In the genomic region with DNA sequence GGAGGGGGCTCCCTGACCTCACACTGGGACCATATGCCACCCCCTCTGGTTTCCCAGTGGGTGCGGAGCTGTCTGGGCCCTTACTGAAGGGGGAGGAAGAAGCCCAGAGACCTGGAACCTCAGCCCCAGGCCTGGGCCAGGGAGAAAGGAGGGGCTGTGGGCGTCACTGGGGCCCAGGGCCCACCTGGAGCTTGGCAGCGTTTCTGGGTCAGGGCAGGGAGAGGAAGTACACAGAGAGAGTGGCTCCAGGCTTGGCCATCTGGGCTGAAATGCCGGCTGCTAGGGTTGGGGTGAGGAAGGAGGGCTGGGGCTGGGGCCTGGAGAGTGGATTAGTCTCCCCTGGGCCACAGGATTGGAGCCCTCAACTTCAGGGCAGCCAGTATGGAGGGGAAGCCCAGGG, we compare ENCODE assay signal across 15 cellular contexts. TPM values are rescaled to one million over a fixed set of nuclear protein-coding genes. Genes with fewer than 3 reads are reported as not detected.
DNase-seq lines count a peak whose midpoint lies in the region; ATAC-seq, FAIRE-seq and TF ChIP-seq lines count a peak whose summit lies in the region.
"Had no signal": no experiment of that assay in that cellular context is flagged by ENCODE, and none has a peak within 500 bp of the region (broad histone marks: within the 10 kb centered on the region; RNA-seq: fewer than 3 reads in every experiment).

No MANE protein-coding gene starts in this region.

- peaks cover 33 to 39% of the 10 kb centered on the region in 2 donors for H3K4me1 ChIP-seq in kidney (ENCODE audit: control insufficient read depth in 1 of 2, insufficient read depth in 1 of 2, low read depth in 1 of 2, low read length in 2 of 2)
- H3K4me1 ChIP-seq in gastrocnemius medialis, result peaks cover 33 to 42% of the 10 kb centered on the region in 2 donors
- H3K4me1 ChIP-seq: parathyroid adenoma had no signal

- DNase-seq in MG63 (peak; percentile 51), UCSD-AML1 (lab: John Stamatoyannopoulos, UW; ENCODE audit: unreplicated experiment) (peak; percentile 42), kidney (no peak), gastrocnemius medialis (no peak)
- DNase-seq in activated CD8-positive, alpha-beta memory T cell treated with anti-CD3 and anti-CD28 coated beads, Interleukin-2, amount 50 U/mL, for 4 hours, result no peak
- DNase-seq: activated naive CD4-positive, alpha-beta T cell treated with anti-CD3 and anti-CD28 coated beads for 36 hours; CD8-positive, alpha-beta T cell; central memory CD4-positive, alpha-beta T cell; NCI-H1105 treated with DMSO at 0.1 percent for 48 hours; stimulated activated CD4-positive, alpha-beta T cell treated with anti-CD3 and anti-CD28 coated beads, Interleukin-4, amount 100 ng/mL, for 1 hour; stimulated activated naive CD4-positive, alpha-beta T cell treated with Interleukin-2 at 50 U/mL for 16 hours had no signal

- H3K4me3 ChIP-seq in MG63 (no peak overlapping the region), kidney (ENCODE audit: low read length in 2 of 2) (no peak overlapping the region), gastrocnemius medialis (no peak overlapping the region)

- no peak for FAIRE-seq in kidney (lab: Jason Lieb, UNC)

- H3K36me3 ChIP-seq in MG63, result no peaks in the 10 kb centered on the region
- H3K36me3 ChIP-seq in kidney (ENCODE audit: control insufficient read depth in 1 of 2, insufficient read depth in 2 of 2, low read length in 2 of 2), result no peaks in the 10 kb centered on the region
- H3K36me3 ChIP-seq in gastrocnemius medialis, result no peaks in the 10 kb centered on the region

- H3K9me3 ChIP-seq in MG63 (no peaks in the 10 kb centered on the region), kidney (ENCODE audit: control insufficient read depth in 1 of 2, low read length in 2 of 2) (no peaks in the 10 kb centered on the region), gastrocnemius medialis (no peaks in the 10 kb centered on the region)

- H3K27ac ChIP-seq in kidney (ENCODE audit: low read depth in 2 of 2, low read length in 2 of 2), result peak overlapping the region; percentile 66 to 77
- peak overlapping the region; percentile 16 to 60 (median 48) for H3K27ac ChIP-seq in gastrocnemius medialis

- ATAC-seq in gastrocnemius medialis, result no peak
- ATAC-seq in HG03342 (IDR thresholded peaks at IDR 0.05; ENCODE audit: unreplicated experiment), result no peak
- ATAC-seq in GM19455 (IDR thresholded peaks at IDR 0.05; ENCODE audit: unreplicated experiment), result no peak
- ATAC-seq in GM18867 (IDR thresholded peaks at IDR 0.05; ENCODE audit: unreplicated experiment), result no peak
- ATAC-seq: CD8-positive, alpha-beta T cell had no signal

- peak overlapping the region in 1 of 2 donors; percentile 29 for H3K9ac ChIP-seq in kidney (ENCODE audit: low read length in 2 of 2)
- H3K9ac ChIP-seq: parathyroid adenoma had no signal

- no peak for TF ChIP-seq POLR2A in gastrocnemius medialis (IDR thresholded peaks at IDR 0.05)

- TF ChIP-seq CTCF in kidney (IDR thresholded peaks at IDR 0.05; ENCODE audit: borderline replicate concordance, extremely low read depth, insufficient read depth) (no peak), gastrocnemius medialis (IDR thresholded peaks at IDR 0.05 in 4 of 5, conservative IDR thresholded peaks at IDR 0.05 in 1 of 5) (no peak)

- in situ Hi-C loops in gastrocnemius medialis (cut with MboI; ENCODE audit: low sequenced_read_pairs in 4 of 4), result no loop called here

- intact Hi-C loops in kidney (cut with DNase I), result no loop called here
- intact Hi-C loops in gastrocnemius medialis (cut with DNase I; ENCODE audit: low total_unique reads), result no loop called here

- H3K27me3 ChIP-seq in MG63, result no peaks in the 10 kb centered on the region
- no peaks in the 10 kb centered on the region for H3K27me3 ChIP-seq in gastrocnemius medialis

RNA-seq across cellular contexts. Expression of gene DAB2IP, which starts 6.4 kb away (rescaled TPM):
- total RNA-seq in MG63 (2014; rRNA removed; shearing (Covaris generic); ENCODE audit: low replicate concordance), result 6.8 and 7.3 TPM in 2 replicates
- 105 TPM for total RNA-seq in kidney
- polyA plus RNA-seq in kidney (ENCODE audit: insufficient read depth, low read depth, low replicate concordance), result 33.8 TPM
- total RNA-seq in gastrocnemius medialis, result 10 to 100 TPM; 22.7 to 68.2 (median 37.4) TPM

Comparison
In these comparisons a context has a peak if more than half of its experiments do, and no peak if none do; other contexts are left out.
1. DNase-seq: peak in MG63 (single experiment) and UCSD-AML1 (single experiment); none in kidney (single experiment), gastrocnemius medialis (0 of 2) and activated CD8-positive, alpha-beta memory T cell treated with anti-CD3 and anti-CD28 coated beads, Interleukin-2, amount 50 U/mL, for 4 hours (single experiment).